ENCODE assay signal across 1 cellular context in genomic region chr6:153963352-153963751, GRCh38.
TF ChIP-seq lines count a peak whose summit lies in the region.

No MANE protein-coding gene starts in this region.

TF ChIP-seq in H1, 55 proteins besides CTCF, POLR2A, EP300 and RAD21:
- TF ChIP-seq CTBP2 (IDR thresholded peaks at IDR 0.05; ENCODE audit: borderline replicate concordance, insufficient read depth, insufficient read length, low read length) (no peak), NANOG (IDR thresholded peaks at IDR 0.05; ENCODE audit: insufficient read depth, low read depth, low read length, poor library complexity, severe bottlenecking) (no peak), CHD1 (IDR thresholded peaks at IDR 0.05; ENCODE audit: low read depth, low read length) (no peak), SIN3A (conservative IDR thresholded peaks at IDR 0.05 in 1 of 2, IDR thresholded peaks at IDR 0.05 in 1 of 2; ENCODE audit: low read depth in 1 of 2, low read length in 2 of 2) (no peak), RXRA (IDR thresholded peaks at IDR 0.05; ENCODE audit: insufficient read depth, low read depth, low read length) (no peak), CREB1 (IDR thresholded peaks at IDR 0.05) (no peak), TAF1 (IDR thresholded peaks at IDR 0.05; ENCODE audit: low read depth, low read length) (no peak), SIX5 (IDR thresholded peaks at IDR 0.05; ENCODE audit: low read depth, low read length) (no peak), CBX5 (IDR thresholded peaks at IDR 0.05; ENCODE audit: low read depth, low read length) (no peak), BRCA1 (IDR thresholded peaks at IDR 0.05; ENCODE audit: low read depth, low read length) (no peak), SP2 (IDR thresholded peaks at IDR 0.05; ENCODE audit: low read length) (no peak), GTF2F1 (IDR thresholded peaks at IDR 0.05; ENCODE audit: borderline replicate concordance, low read depth, low read length) (no peak), KDM4A (IDR thresholded peaks at IDR 0.05; ENCODE audit: low read depth, low read length, severe bottlenecking) (no peak), SIRT6 (IDR thresholded peaks at IDR 0.05; ENCODE audit: low read length) (no peak), ZNF274 (IDR thresholded peaks at IDR 0.05; ENCODE audit: borderline replicate concordance, extremely low read depth, low read length) (no peak), EGR1 (IDR thresholded peaks at IDR 0.05; ENCODE audit: borderline replicate concordance, low read depth, low read length) (no peak), POU5F1 (IDR thresholded peaks at IDR 0.05; ENCODE audit: low read depth, low read length) (no peak)
- TF ChIP-seq, protein P1, sequence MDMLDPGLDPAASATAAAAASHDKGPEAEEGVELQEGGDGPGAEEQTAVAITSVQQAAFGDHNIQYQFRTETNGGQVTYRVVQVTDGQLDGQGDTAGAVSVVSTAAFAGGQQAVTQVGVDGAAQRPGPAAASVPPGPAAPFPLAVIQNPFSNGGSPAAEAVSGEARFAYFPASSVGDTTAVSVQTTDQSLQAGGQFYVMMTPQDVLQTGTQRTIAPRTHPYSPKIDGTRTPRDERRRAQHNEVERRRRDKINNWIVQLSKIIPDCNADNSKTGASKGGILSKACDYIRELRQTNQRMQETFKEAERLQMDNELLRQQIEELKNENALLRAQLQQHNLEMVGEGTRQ (IDR thresholded peaks at IDR 0.05; ENCODE audit: low read length), result no peak
- TF ChIP-seq, protein P2, sequence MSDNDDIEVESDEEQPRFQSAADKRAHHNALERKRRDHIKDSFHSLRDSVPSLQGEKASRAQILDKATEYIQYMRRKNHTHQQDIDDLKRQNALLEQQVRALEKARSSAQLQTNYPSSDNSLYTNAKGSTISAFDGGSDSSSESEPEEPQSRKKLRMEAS (IDR thresholded peaks at IDR 0.05), result no peak
TF ChIP-seq in H1: peak in this region for 0.
